Comparison of ENCODE assay signal across 7 cellular contexts in genomic region chr1:42263019-42263418, GRCh38.
"Had no signal": no experiment of that assay in that cellular context is flagged by ENCODE, and none has a peak within 500 bp of the region (broad histone marks: within the 10 kb centered on the region; RNA-seq: fewer than 3 reads in every experiment).

No MANE protein-coding gene starts in this region.

- H3K4me3 ChIP-seq: GM23248 had no signal

- H3K27ac ChIP-seq: GM23248, HL-60 had no signal

- DNase-seq: GM23248, GOT3, H9, HCEC 1CT, Kasumi-1, KG1 had no signal

- H2AFZ ChIP-seq: GM23248 had no signal

- H3K9ac ChIP-seq: GM23248 had no signal
